ENCODE assay signal across 14 cellular contexts in the genomic region with DNA sequence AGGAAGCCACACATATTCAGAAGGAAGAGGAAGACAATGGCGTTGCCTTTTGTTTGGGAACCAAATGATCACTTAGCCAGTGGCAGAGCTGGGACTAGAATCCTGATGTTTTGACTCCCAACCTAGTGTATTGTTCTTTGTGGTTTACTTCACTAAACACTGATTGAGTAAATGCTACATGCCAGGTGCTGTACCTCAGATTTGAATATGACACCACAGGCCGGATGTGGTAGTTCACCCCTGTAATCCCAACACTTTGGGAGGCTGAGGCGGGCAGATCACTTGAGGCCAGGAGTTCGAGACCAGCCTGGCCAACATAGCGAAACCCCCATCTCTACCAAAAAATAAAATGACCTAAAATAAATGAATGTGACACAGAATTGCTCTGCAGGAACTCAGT. TPM values are rescaled to one million over a fixed set of nuclear protein-coding genes. Genes with fewer than 3 reads are reported as not detected.
DNase-seq lines count a peak whose midpoint lies in the region; ATAC-seq and FAIRE-seq lines count a peak whose summit lies in the region.
"Had no signal": no experiment of that assay in that cellular context is flagged by ENCODE, and none has a peak within 500 bp of the region (broad histone marks: within the 10 kb centered on the region; RNA-seq: fewer than 3 reads in every experiment).

No MANE protein-coding gene starts in this region.

- H3K4me3 Mint-ChIP-seq in activated T-helper 2 cell treated with anti-CD3 and anti-CD28 coated beads, Interferon-gamma antibody, Interleukin-2, Interleukin-4, amounts not matched to agents 10 μg/mL and 5 μg/mL and 100 μg/mL, durations not matched to agents 14 hours and 24 hours and 36 hours (ENCODE audit: low read depth), result no peak overlapping the region
- H3K4me3 Mint-ChIP-seq in stimulated activated naive CD8-positive, alpha-beta T cell treated with anti-CD3 and anti-CD28 coated beads, Interleukin-15, amount 100 ng/mL, for 72 hours, result no peak overlapping the region

- intact Hi-C loops in activated T-helper 2 cell treated with anti-CD3 and anti-CD28 coated beads, Interferon-gamma antibody, Interleukin-2, Interleukin-4, amounts not matched to agents 10 μg/mL and 5 μg/mL and 100 μg/mL, durations not matched to agents 14 hours and 24 hours and 36 hours (cut with micrococcal nuclease), result loop anchor here (10.0 kb wide), 1 partner anchor 395 kb away; no protein-coding TSS in a partner anchor

- no peak overlapping the region for H3K4me3 ChIP-seq in Jurkat, Clone E6-1 (ENCODE audit: low read length)

- ATAC-seq in stimulated activated naive CD8-positive, alpha-beta T cell treated with anti-CD3 and anti-CD28 coated beads, Interleukin-15, amount 100 ng/mL, for 72 hours, result peak; percentile 23
- ATAC-seq in GM18502 (IDR thresholded peaks at IDR 0.05; ENCODE audit: poor library complexity, unreplicated experiment), result no peak

- no peak for FAIRE-seq in frontal cortex (lab: Jason Lieb, UNC)

- no peaks in the 10 kb centered on the region for H3K27me3 Mint-ChIP-seq in activated T-helper 2 cell treated with anti-CD3 and anti-CD28 coated beads, Interferon-gamma antibody, Interleukin-2, Interleukin-4, amounts not matched to agents 10 μg/mL and 5 μg/mL and 100 μg/mL, durations not matched to agents 14 hours and 24 hours and 36 hours (ENCODE audit: low read depth)
- H3K27me3 Mint-ChIP-seq in stimulated activated naive CD8-positive, alpha-beta T cell treated with anti-CD3 and anti-CD28 coated beads, Interleukin-15, amount 100 ng/mL, for 72 hours, result no peaks in the 10 kb centered on the region

- no peaks in the 10 kb centered on the region for H3K9me3 Mint-ChIP-seq in activated T-helper 2 cell treated with anti-CD3 and anti-CD28 coated beads, Interferon-gamma antibody, Interleukin-2, Interleukin-4, amounts not matched to agents 10 μg/mL and 5 μg/mL and 100 μg/mL, durations not matched to agents 14 hours and 24 hours and 36 hours
- H3K9me3 Mint-ChIP-seq in stimulated activated naive CD8-positive, alpha-beta T cell treated with anti-CD3 and anti-CD28 coated beads, Interleukin-15, amount 100 ng/mL, for 72 hours, result no peaks in the 10 kb centered on the region

- H3K36me3 Mint-ChIP-seq in activated T-helper 2 cell treated with anti-CD3 and anti-CD28 coated beads, Interferon-gamma antibody, Interleukin-2, Interleukin-4, amounts not matched to agents 10 μg/mL and 5 μg/mL and 100 μg/mL, durations not matched to agents 14 hours and 24 hours and 36 hours (ENCODE audit: low read depth), result peaks cover 20% of the 10 kb centered on the region

- H3K27ac Mint-ChIP-seq in activated T-helper 2 cell treated with anti-CD3 and anti-CD28 coated beads, Interferon-gamma antibody, Interleukin-2, Interleukin-4, amounts not matched to agents 10 μg/mL and 5 μg/mL and 100 μg/mL, durations not matched to agents 14 hours and 24 hours and 36 hours, result peak overlapping the region; percentile 6
- H3K27ac Mint-ChIP-seq in stimulated activated naive CD8-positive, alpha-beta T cell treated with anti-CD3 and anti-CD28 coated beads, Interleukin-15, amount 100 ng/mL, for 72 hours, result no peak overlapping the region

- peak; percentile 3 for DNase-seq in stimulated activated CD4-positive, alpha-beta T cell treated with anti-CD3 and anti-CD28 coated beads, Interleukin-4, amount 100 ng/mL, for 24 hours
- DNase-seq in stimulated activated CD4-positive, alpha-beta T cell treated with anti-CD3 and anti-CD28 coated beads, Interleukin-2, amount 100 ng/mL, for 48 hours, result no peak
- peak; percentile 63 for DNase-seq in Jurkat, Clone E6-1 (ENCODE audit: low read depth, low spot score)
- DNase-seq in activated T-helper 2 cell treated with anti-CD3 and anti-CD28 coated beads, Interferon-gamma antibody, Interleukin-2, Interleukin-4, amounts not matched to agents 10 μg/mL and 5 μg/mL and 100 μg/mL, durations not matched to agents 14 hours and 24 hours and 36 hours (ENCODE audit: low spot score), result no peak
- DNase-seq in stimulated activated naive CD8-positive, alpha-beta T cell treated with anti-CD3 and anti-CD28 coated beads, Interleukin-15, amount 100 ng/mL, for 72 hours, result no peak
- no peak for DNase-seq in frontal cortex (ENCODE audit: low spot score in 2 of 2)
- no peak for DNase-seq in NK-92 (lab: John Stamatoyannopoulos, UW; ENCODE audit: unreplicated experiment)

- peaks cover 9% of the 10 kb centered on the region for H3K4me1 Mint-ChIP-seq in activated T-helper 2 cell treated with anti-CD3 and anti-CD28 coated beads, Interferon-gamma antibody, Interleukin-2, Interleukin-4, amounts not matched to agents 10 μg/mL and 5 μg/mL and 100 μg/mL, durations not matched to agents 14 hours and 24 hours and 36 hours (ENCODE audit: low read depth)
- peaks cover 25% of the 10 kb centered on the region for H3K4me1 Mint-ChIP-seq in stimulated activated naive CD8-positive, alpha-beta T cell treated with anti-CD3 and anti-CD28 coated beads, Interleukin-15, amount 100 ng/mL, for 72 hours

RNA-seq across cellular contexts. Expression of a gene that starts 8.4 kb away (rescaled TPM):
- polyA plus RNA-seq in Jurkat, Clone E6-1 (2012; ENCODE audit: insufficient read depth, insufficient read length), result 190 TPM
- 82.6 and 84.4 TPM in 2 replicates for total RNA-seq in activated T-helper 2 cell treated with anti-CD3 and anti-CD28 coated beads, Interferon-gamma antibody, Interleukin-2, Interleukin-4, amounts not matched to agents 10 μg/mL and 5 μg/mL and 100 μg/mL, durations not matched to agents 14 hours and 24 hours and 36 hours
- 46.9 TPM for total RNA-seq in frontal cortex

RNA-seq across cellular contexts. Expression of a gene that starts 8.5 kb away (rescaled TPM):
- polyA plus RNA-seq in Jurkat, Clone E6-1 (2012; ENCODE audit: insufficient read depth, insufficient read length), result 23.6 TPM
- total RNA-seq in activated T-helper 2 cell treated with anti-CD3 and anti-CD28 coated beads, Interferon-gamma antibody, Interleukin-2, Interleukin-4, amounts not matched to agents 10 μg/mL and 5 μg/mL and 100 μg/mL, durations not matched to agents 14 hours and 24 hours and 36 hours, result 24.0 and 26.8 TPM in 2 replicates
- 17.5 TPM for total RNA-seq in frontal cortex

RNA-seq across cellular contexts. Expression of a gene that starts 15.6 kb away (rescaled TPM):
- not detected for polyA plus RNA-seq in Jurkat, Clone E6-1 (2012; ENCODE audit: insufficient read depth, insufficient read length)
- total RNA-seq in activated T-helper 2 cell treated with anti-CD3 and anti-CD28 coated beads, Interferon-gamma antibody, Interleukin-2, Interleukin-4, amounts not matched to agents 10 μg/mL and 5 μg/mL and 100 μg/mL, durations not matched to agents 14 hours and 24 hours and 36 hours, result not detected in 2 replicates
- not detected for total RNA-seq in frontal cortex
- total RNA-seq: chondrocyte; epithelial cell of proximal tubule; kidney epithelial cell; posterior vena cava; Right ventricle myocardium inferior; T-helper 2 cell treated with Interferon-gamma antibody and Interleukin-4, amounts not matched to agents 100 ng/mL and 5 ng/mL, for 36 hours had no signal

RNA-seq across cellular contexts. Expression of a gene that starts 27.3 kb away (rescaled TPM):
- 28.8 TPM for polyA plus RNA-seq in Jurkat, Clone E6-1 (2012; ENCODE audit: insufficient read depth, insufficient read length)
- 13.9 TPM in 2 replicates for total RNA-seq in activated T-helper 2 cell treated with anti-CD3 and anti-CD28 coated beads, Interferon-gamma antibody, Interleukin-2, Interleukin-4, amounts not matched to agents 10 μg/mL and 5 μg/mL and 100 μg/mL, durations not matched to agents 14 hours and 24 hours and 36 hours
- 3.7 TPM for total RNA-seq in frontal cortex

Comparison
In these comparisons a context has a peak if more than half of its experiments do, and no peak if none do; other contexts are left out.
1. DNase-seq: peak in stimulated activated CD4-positive, alpha-beta T cell treated with anti-CD3 and anti-CD28 coated beads, Interleukin-4, amount 100 ng/mL, for 24 hours (single experiment) and Jurkat, Clone E6-1 (single experiment); none in stimulated activated CD4-positive, alpha-beta T cell treated with anti-CD3 and anti-CD28 coated beads, Interleukin-2, amount 100 ng/mL, for 48 hours (0 of 2), activated T-helper 2 cell treated with anti-CD3 and anti-CD28 coated beads, Interferon-gamma antibody, Interleukin-2, Interleukin-4, amounts not matched to agents 10 μg/mL and 5 μg/mL and 100 μg/mL, durations not matched to agents 14 hours and 24 hours and 36 hours (single experiment), stimulated activated naive CD8-positive, alpha-beta T cell treated with anti-CD3 and anti-CD28 coated beads, Interleukin-15, amount 100 ng/mL, for 72 hours (0 of 2), frontal cortex (0 of 2) and NK-92 (single experiment).